Comparison of ENCODE assay signal across 15 cellular contexts in the genomic region with DNA sequence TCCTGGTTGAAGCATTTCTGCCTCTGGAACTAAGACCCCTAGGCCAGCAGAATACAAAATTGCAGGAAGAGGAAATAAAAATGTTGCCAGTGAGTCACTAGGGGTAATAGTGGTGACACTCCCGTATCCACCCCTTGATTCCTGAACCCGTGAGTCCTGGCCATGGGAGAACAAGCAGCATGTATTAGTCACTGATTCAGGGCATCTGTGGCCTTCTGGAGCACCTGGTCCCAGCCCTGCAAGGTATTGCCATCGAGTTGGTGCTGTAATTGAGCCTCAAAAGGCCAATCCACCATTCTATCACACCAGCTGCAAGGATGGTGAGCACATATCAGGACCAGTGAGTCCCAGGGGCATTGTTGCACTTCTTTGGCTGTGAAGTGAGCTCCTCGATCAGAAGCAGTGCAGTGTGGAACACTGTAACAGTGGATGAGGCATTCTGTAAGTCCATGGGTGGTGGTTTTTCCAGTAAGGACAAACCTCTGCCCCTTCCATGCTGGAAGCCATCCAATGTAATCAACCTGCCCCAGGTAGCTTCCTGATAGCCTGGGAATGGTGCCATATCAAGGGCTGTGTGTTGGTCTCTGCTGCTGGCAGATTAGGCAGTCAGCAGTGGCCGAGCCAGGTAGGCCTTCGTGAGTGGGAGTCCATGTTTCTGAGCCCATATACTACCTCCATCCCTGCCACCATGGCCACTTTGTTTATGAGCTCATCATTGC. TPM values are rescaled to one million over a fixed set of nuclear protein-coding genes. Genes with fewer than 3 reads are reported as not detected.
DNase-seq lines count a peak whose midpoint lies in the region; ATAC-seq and TF ChIP-seq lines count a peak whose summit lies in the region.
"Had no signal": no experiment of that assay in that cellular context is flagged by ENCODE, and none has a peak within 500 bp of the region (broad histone marks: within the 10 kb centered on the region; RNA-seq: fewer than 3 reads in every experiment).

No MANE protein-coding gene starts in this region.

- H3K27ac ChIP-seq in mammary epithelial cell (ENCODE audit: insufficient read depth, low read depth, low read length) (no peak overlapping the region), H9 (ENCODE audit: insufficient read length, low read depth, low read length) (no peak overlapping the region), endodermal cell (ENCODE audit: low read depth, low read length) (no peak overlapping the region)

- no peak overlapping the region for H3K23ac ChIP-seq in H9 (ENCODE audit: insufficient read length, low read depth, low read length)

- peak overlapping the region; percentile 63 for H2AFZ ChIP-seq in mammary epithelial cell (ENCODE audit: low read depth, low read length)
- H2AFZ ChIP-seq in H9 (ENCODE audit: low read length): no peak overlapping the region

- H3K27me3 ChIP-seq in mammary epithelial cell (ENCODE audit: insufficient read depth, low read length): no peaks in the 10 kb centered on the region
- H3K27me3 ChIP-seq in H9 (ENCODE audit: insufficient read depth, low read length): no peaks in the 10 kb centered on the region
- H3K27me3 ChIP-seq in endodermal cell (ENCODE audit: control insufficient read depth, insufficient read depth, low read length, poor library complexity, severe bottlenecking): no peaks in the 10 kb centered on the region

- no peak overlapping the region for H2AK5ac ChIP-seq in H9 (ENCODE audit: insufficient read length, low read length)

- H3K18ac ChIP-seq in H9 (ENCODE audit: insufficient read length, low read depth, low read length): no peak overlapping the region

- 37% methylated on average over 6 of the region's 6 CpGs for WGBS in mammary epithelial cell (ENCODE audit: low coverage, missing lambda C conversion rate)
- WGBS in H9 (ENCODE audit: extremely low coverage, insufficient read length, low lambda C conversion rate): no CpG with 5 or more reads among the region's 6 CpGs
- WGBS in endodermal cell (ENCODE audit: insufficient coverage in 1 of 2, insufficient read length in 1 of 2), 2 experiments: 87 to 91% methylated on average over 3 to 6 of the region's 6 CpGs

- CTCF ChIA-PET in mammary epithelial cell (lab: Charles Lee; ENCODE audit: low non-redundant PET): no interaction called here

- H3K23me2 ChIP-seq in H9 (ENCODE audit: insufficient read length, low read depth, low read length, poor library complexity, severe bottlenecking): no peaks in the 10 kb centered on the region

- no peak overlapping the region for H2BK20ac ChIP-seq in H9 (ENCODE audit: low read depth, low read length, poor library complexity, severe bottlenecking)

- no peak overlapping the region for H3K14ac ChIP-seq in H9 (ENCODE audit: insufficient read depth, low read length)

- TF ChIP-seq CTCF in mammary epithelial cell (conservative IDR thresholded peaks at IDR 0.05 in 1 of 2, IDR thresholded peaks at IDR 0.05 in 1 of 2; ENCODE audit: extremely low read depth in 1 of 2, insufficient read depth in 1 of 2, low read depth in 1 of 2, low read length in 2 of 2): no peak
- no peak for TF ChIP-seq CTCF in H9 (conservative IDR thresholded peaks at IDR 0.05)
- TF ChIP-seq CTCF in endodermal cell (conservative IDR thresholded peaks at IDR 0.05): no peak

- in situ Hi-C loops in mammary epithelial cell (cut with MboI; ENCODE audit: low sequenced_read_pairs in 2 of 2): no loop called here

- H3K36me3 ChIP-seq in mammary epithelial cell (ENCODE audit: insufficient read depth, low read length) (no peaks in the 10 kb centered on the region), endodermal cell (ENCODE audit: control insufficient read depth, insufficient read depth, low read length) (no peaks in the 10 kb centered on the region)

- H3K9me3 ChIP-seq in mammary epithelial cell (replicated peaks; ENCODE audit: insufficient read depth, low read length) (no peaks in the 10 kb centered on the region), H9 (ENCODE audit: control insufficient read depth, low read depth, low read length) (no peaks in the 10 kb centered on the region), endodermal cell (ENCODE audit: control insufficient read depth, low read length) (no peaks in the 10 kb centered on the region)
- H3K9me3 ChIP-seq: SK-N-SH had no signal

- H3K9ac ChIP-seq in mammary epithelial cell (ENCODE audit: insufficient read depth, low read length) (no peak overlapping the region), H9 (ENCODE audit: extremely low read depth, insufficient read length, low read length) (no peak overlapping the region), endodermal cell (ENCODE audit: extremely low read depth, low read length, poor library complexity, severe bottlenecking) (no peak overlapping the region)
- H3K9ac ChIP-seq: SK-N-SH had no signal

- no peak overlapping the region for H4K91ac ChIP-seq in H9 (ENCODE audit: insufficient read length, low read depth, low read length)

- H2BK5ac ChIP-seq in H9 (ENCODE audit: insufficient read length, low read length): no peak overlapping the region

- intact Hi-C loops in mammary epithelial cell (cut with micrococcal nuclease): loop anchor here (5.0 kb wide), 1 partner anchor 1873 kb away; the partner anchor contains the start of gene RNF6

- H3K56ac ChIP-seq in H9 (ENCODE audit: insufficient read length, low read depth, low read length): no peak overlapping the region

- H3K4me2 ChIP-seq in mammary epithelial cell (ENCODE audit: insufficient read depth, low read depth, low read length) (peak overlapping the region; percentile 14), H9 (ENCODE audit: insufficient read depth, insufficient read length, low read length) (no peak overlapping the region)
- H3K4me2 ChIP-seq: SK-N-SH had no signal

- H2BK15ac ChIP-seq in H9 (ENCODE audit: low read depth, low read length): no peak overlapping the region

- no peaks in the 10 kb centered on the region for H3K4me1 Mint-ChIP-seq in H9
- H3K4me1 Mint-ChIP-seq in endodermal cell: no peaks in the 10 kb centered on the region
- H3K4me1 Mint-ChIP-seq: activated naive CD8-positive, alpha-beta T cell treated with anti-CD3 and anti-CD28 coated beads for 36 hours; WTC11 had no signal

- no TSS peak for BruUV-seq in mammary epithelial cell (replicated peaks; lab: Mats Ljungman, UMichigan)

- H4K8ac ChIP-seq in H9 (replicated peaks; ENCODE audit: insufficient read length, low read depth, low read length): no peak overlapping the region

- H3K4me1 ChIP-seq in mammary epithelial cell (ENCODE audit: insufficient read depth, low read length): peaks cover 27% of the 10 kb centered on the region
- H3K4me1 ChIP-seq in H9 (ENCODE audit: insufficient read depth, low read length): no peaks in the 10 kb centered on the region
- no peaks in the 10 kb centered on the region for H3K4me1 ChIP-seq in endodermal cell (ENCODE audit: control insufficient read depth, insufficient read depth, low read length)

- H2BK12ac ChIP-seq in H9 (ENCODE audit: insufficient read length, low read depth, low read length): no peak overlapping the region

- no peaks in the 10 kb centered on the region for H3K79me1 ChIP-seq in H9 (ENCODE audit: insufficient read depth, low read depth, low read length, poor library complexity, severe bottlenecking)

- no peak overlapping the region for H4K5ac ChIP-seq in H9 (ENCODE audit: insufficient read length, low read depth, low read length)

- H3K9me3 Mint-ChIP-seq in H9 (0 out of 5 replicates have a peak, but pooled peaks cover 0 to 4% of the 10 kb centered on the region in 2 experiments), endodermal cell (no peaks in the 10 kb centered on the region)
- H3K9me3 Mint-ChIP-seq: activated naive CD8-positive, alpha-beta T cell treated with anti-CD3 and anti-CD28 coated beads for 36 hours; WTC11 had no signal

- H3K79me2 ChIP-seq in mammary epithelial cell (ENCODE audit: insufficient read depth, low read length): no peaks in the 10 kb centered on the region
- no peaks in the 10 kb centered on the region for H3K79me2 ChIP-seq in H9 (ENCODE audit: insufficient read depth, low read length)

- H3K27me3 Mint-ChIP-seq in H9 (ENCODE audit: low read depth): peaks cover 6% of the 10 kb centered on the region
- H3K27me3 Mint-ChIP-seq in endodermal cell (ENCODE audit: insufficient read depth): no peaks in the 10 kb centered on the region
- H3K27me3 Mint-ChIP-seq: activated naive CD8-positive, alpha-beta T cell treated with anti-CD3 and anti-CD28 coated beads for 36 hours had no signal

- no peaks in the 10 kb centered on the region for H4K20me1 ChIP-seq in mammary epithelial cell (ENCODE audit: insufficient read depth, low read length)
- H4K20me1 ChIP-seq in H9 (ENCODE audit: control insufficient read depth, insufficient read depth, insufficient read length): no peaks in the 10 kb centered on the region

- H3K36me3 Mint-ChIP-seq in H9 (ENCODE audit: insufficient read depth in 1 of 3, low read depth in 3 of 3) (no peaks in the 10 kb centered on the region), endodermal cell (ENCODE audit: low read depth) (no peaks in the 10 kb centered on the region)
- H3K36me3 Mint-ChIP-seq: activated naive CD8-positive, alpha-beta T cell treated with anti-CD3 and anti-CD28 coated beads for 36 hours; WTC11 had no signal

- dilution Hi-C loops in mammary epithelial cell (cut with HindIII; ENCODE audit: low sequenced_read_pairs): no loop called here

- H3K4ac ChIP-seq in H9 (ENCODE audit: low read depth, low read length): no peak overlapping the region

- no peak for ATAC-seq in GM21423 (IDR thresholded peaks at IDR 0.05; ENCODE audit: unreplicated experiment)
- ATAC-seq: WTC11 had no signal

- no peak overlapping the region for H3K4me3 ChIP-seq in mammary epithelial cell (replicated peaks in 1 of 3; ENCODE audit: insufficient read depth in 1 of 3, low read depth in 2 of 3, low read length in 3 of 3)
- H3K4me3 ChIP-seq in endodermal cell (ENCODE audit: low read length): no peak overlapping the region

- H3K27ac Mint-ChIP-seq in H9: no peak overlapping the region
- H3K27ac Mint-ChIP-seq in endodermal cell: no peak overlapping the region
- H3K27ac Mint-ChIP-seq: activated naive CD8-positive, alpha-beta T cell treated with anti-CD3 and anti-CD28 coated beads for 36 hours; WTC11 had no signal

- H3K4me3 Mint-ChIP-seq in H9 (no peak overlapping the region), endodermal cell (no peak overlapping the region)
- H3K4me3 Mint-ChIP-seq: activated naive CD8-positive, alpha-beta T cell treated with anti-CD3 and anti-CD28 coated beads for 36 hours; WTC11 had no signal

- no peak overlapping the region for H2BK120ac ChIP-seq in H9 (ENCODE audit: low read depth, low read length, poor library complexity, severe bottlenecking)

- no peak overlapping the region for H3T11ph ChIP-seq in H9 (ENCODE audit: low read length)

- DNase-seq in COLO668 (lab: John Stamatoyannopoulos, UW; ENCODE audit: unreplicated experiment) (peak; percentile 89), NCI-H1092 treated with DMSO at 0.1 percent for 48 hours (lab: John Stamatoyannopoulos, UW) (peak; percentile 18), mammary epithelial cell (peak; percentile 60), lung microvascular endothelial cell (ENCODE audit: low read depth in 2 of 2) (peak; percentile 17 to 43), H9 (no peak), endodermal cell (no peak), GDM1 (lab: John Stamatoyannopoulos, UW) (no peak)
- DNase-seq: activated naive CD8-positive, alpha-beta T cell treated with anti-CD3 and anti-CD28 coated beads for 36 hours; central memory CD4-positive, alpha-beta T cell; DMS79; NCI-H1048; SK-N-SH had no signal

RNA-seq across cellular contexts. Expression of gene C1QTNF9, which starts 39.6 kb away (rescaled TPM):
- total RNA-seq in mammary epithelial cell (not detected), lung microvascular endothelial cell (not detected in 2 replicates), H9 (2021) (not detected in 2 replicates), endodermal cell (not detected)
- not detected for polyA plus RNA-seq in mammary epithelial cell
- polyA minus RNA-seq in mammary epithelial cell: not detected
- not detected for polyA plus RNA-seq in endodermal cell (2013, experiment 1 of 2)
- polyA plus RNA-seq in endodermal cell (2013, experiment 2 of 2): not detected
- total RNA-seq: activated naive CD8-positive, alpha-beta T cell treated with anti-CD3 and anti-CD28 coated beads for 36 hours; H1; WTC11 had no signal
- polyA plus RNA-seq: H1, SK-N-SH had no signal

Comparison
In these comparisons a context has a peak if more than half of its experiments do, and no peak if none do; other contexts are left out.
1. DNase-seq: peak in COLO668 (single experiment), NCI-H1092 treated with DMSO at 0.1 percent for 48 hours (single experiment), mammary epithelial cell (single experiment) and lung microvascular endothelial cell (2 of 2); none in H9 (single experiment), endodermal cell (single experiment) and GDM1 (single experiment).